12 cellular contexts compared by ENCODE assay signal in the genomic region with DNA sequence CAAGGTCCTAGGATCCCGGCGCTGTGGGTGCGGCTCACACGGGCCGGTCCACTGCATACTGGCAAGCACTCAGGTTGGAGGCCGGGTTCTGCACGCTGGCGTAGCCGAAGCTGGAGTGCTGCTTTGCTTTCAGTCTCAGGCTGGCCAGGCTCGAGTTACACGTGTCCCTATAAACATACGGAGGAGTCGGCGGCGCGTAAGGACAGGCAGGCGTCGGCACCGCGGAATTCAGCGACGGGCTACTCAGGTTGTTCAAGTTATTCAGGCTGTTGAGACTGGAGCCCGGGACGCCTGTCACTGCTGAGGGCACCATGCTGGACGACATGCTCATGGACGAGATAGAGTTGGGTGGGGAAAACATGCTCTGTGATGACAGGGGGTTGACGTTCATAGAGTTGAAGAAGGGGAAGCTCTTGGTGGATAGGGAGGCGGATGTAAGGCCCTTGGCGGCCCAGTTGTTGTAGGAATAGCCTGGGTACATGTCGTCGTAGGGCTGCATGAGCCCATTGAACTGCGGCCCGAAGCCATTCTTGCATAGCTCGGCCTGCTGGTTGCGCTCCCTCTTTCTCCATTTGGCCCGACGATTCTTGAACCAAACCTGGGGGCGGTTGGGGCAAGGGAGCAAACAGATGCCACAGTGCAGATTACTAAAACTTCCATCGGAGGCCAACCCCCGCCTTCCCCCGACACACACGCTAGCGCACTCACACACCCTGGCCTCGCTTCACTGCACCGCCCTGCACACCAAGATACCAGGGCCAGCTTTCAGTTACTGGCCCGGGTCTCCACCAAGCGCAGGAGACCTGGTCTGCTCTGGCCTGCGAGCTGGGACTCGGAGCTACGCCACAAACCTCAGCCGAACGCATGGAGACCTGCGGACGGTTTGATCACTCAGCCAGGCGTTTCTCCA. TPM values are rescaled to one million over a fixed set of nuclear protein-coding genes. Genes with fewer than 3 reads are reported as not detected.
A peak's percentile ranks its signal among the peaks of the same experiment; 100 is the strongest.
DNase-seq lines count a peak whose midpoint lies in the region; ATAC-seq and TF ChIP-seq lines count a peak whose summit lies in the region.
"Had no signal": no experiment of that assay in that cellular context is flagged by ENCODE, and none has a peak within 500 bp of the region (broad histone marks: within the 10 kb centered on the region; RNA-seq: fewer than 3 reads in every experiment).

No MANE protein-coding gene starts in this region.

- H3K36me3 Mint-ChIP-seq in nephron progenitor cell (ENCODE audit: low read depth), result no peaks in the 10 kb centered on the region
- H3K36me3 Mint-ChIP-seq: CD8-positive, alpha-beta T cell had no signal

- intact Hi-C loops in esophagus squamous epithelium (cut with DNase I), result no loop called here

- TF ChIP-seq POLR2A in esophagus squamous epithelium (IDR thresholded peaks at IDR 0.05), result no peak

- no peaks in the 10 kb centered on the region for H3K36me3 ChIP-seq in esophagus squamous epithelium
- H3K36me3 ChIP-seq: prostate gland had no signal

- peaks cover 0 to 14% (median 0%) of the 10 kb centered on the region in 3 donors for H3K9me3 ChIP-seq in esophagus squamous epithelium
- H3K9me3 ChIP-seq: prostate gland had no signal

- peak; percentile 95 for DNase-seq in ELF-1 (ENCODE audit: low read depth, low spot score)
- DNase-seq in LHCN-M2 (ENCODE audit: low read depth), result peak; percentile 69
- no peak for DNase-seq in esophagus squamous epithelium (lab: John Stamatoyannopoulos, UW)
- peak; percentile 80 for DNase-seq in nephron progenitor cell
- no peak for DNase-seq in H4 (ENCODE audit: low spot score)
- no peak for DNase-seq in inferior parietal cortex (ENCODE audit: extremely low spot score)
- no peak for DNase-seq in mesenteric fat pad (ENCODE audit: low spot score)
- DNase-seq: activated CD4-positive, alpha-beta T cell treated with anti-CD3 and anti-CD28 coated beads, Interleukin-2, amount 50 U/mL, for 4 hours; CD8-positive, alpha-beta T cell had no signal

- H3K9me3 Mint-ChIP-seq in nephron progenitor cell, result no peaks in the 10 kb centered on the region
- H3K9me3 Mint-ChIP-seq: CD8-positive, alpha-beta T cell had no signal

- peak overlapping the region in 3 of 4 donors; percentile 10 to 40 (median 22) for H3K4me3 ChIP-seq in esophagus squamous epithelium
- H3K4me3 ChIP-seq: prostate gland had no signal

- ATAC-seq in GM21529 (IDR thresholded peaks at IDR 0.05; ENCODE audit: unreplicated experiment), result no peak
- ATAC-seq: CD8-positive, alpha-beta T cell; HCT116 had no signal

- H3K27ac Mint-ChIP-seq in nephron progenitor cell, result peak overlapping the region; percentile 98
- H3K27ac Mint-ChIP-seq: CD8-positive, alpha-beta T cell had no signal

- peak overlapping the region; percentile 90 for H3K4me3 Mint-ChIP-seq in nephron progenitor cell
- H3K4me3 Mint-ChIP-seq: CD8-positive, alpha-beta T cell had no signal

- no peak for TF ChIP-seq CTCF in esophagus squamous epithelium (IDR thresholded peaks at IDR 0.05)
- TF ChIP-seq CTCF in nephron progenitor cell (IDR thresholded peaks at IDR 0.05), result no peak

- peaks cover 77% of the 10 kb centered on the region for H3K4me1 Mint-ChIP-seq in nephron progenitor cell

- peaks cover 5 to 100% (median 38%) of the 10 kb centered on the region in 4 donors for H3K27me3 ChIP-seq in esophagus squamous epithelium

- peaks cover 4 to 67% (median 12%) of the 10 kb centered on the region in 3 donors for H3K4me1 ChIP-seq in esophagus squamous epithelium

- H3K27ac ChIP-seq in esophagus squamous epithelium, result peak overlapping the region in 3 of 4 donors; percentile 42 to 74 (median 71)
- H3K27ac ChIP-seq: prostate gland had no signal

- H3K27me3 Mint-ChIP-seq in nephron progenitor cell (ENCODE audit: low read depth, poor library complexity), result peaks cover 81% of the 10 kb centered on the region

- WGBS in esophagus squamous epithelium, 2 donors, result 41 to 53% methylated on average over 14 to 32 of the region's 55 CpGs

RNA-seq across cellular contexts. Expression of a gene that starts 4.5 kb away (rescaled TPM):
- total RNA-seq in LHCN-M2 (2014; rRNA removed) (60.5 and 67.0 TPM in 2 replicates), esophagus squamous epithelium (1 to 10 TPM in 2 of 4 donors, under 1 TPM in 1, not detected in 1; 0.66 to 4.8 (median 1.5) TPM), mesenteric fat pad (not detected)
- polyA plus RNA-seq in LHCN-M2 (2012), result 39.3 TPM
- total RNA-seq in H4 (2014; rRNA removed; shearing (Covaris generic)), result 5.7 and 11.7 TPM in 2 replicates
- total RNA-seq: CD8-positive, alpha-beta T cell had no signal

Comparison
In these comparisons a context has a peak if more than half of its experiments do, and no peak if none do; other contexts are left out.
1. DNase-seq: peak in ELF-1 (single experiment), LHCN-M2 (single experiment) and nephron progenitor cell (single experiment); none in esophagus squamous epithelium (single experiment), H4 (single experiment), inferior parietal cortex (single experiment) and mesenteric fat pad (single experiment).